In the genomic region with DNA sequence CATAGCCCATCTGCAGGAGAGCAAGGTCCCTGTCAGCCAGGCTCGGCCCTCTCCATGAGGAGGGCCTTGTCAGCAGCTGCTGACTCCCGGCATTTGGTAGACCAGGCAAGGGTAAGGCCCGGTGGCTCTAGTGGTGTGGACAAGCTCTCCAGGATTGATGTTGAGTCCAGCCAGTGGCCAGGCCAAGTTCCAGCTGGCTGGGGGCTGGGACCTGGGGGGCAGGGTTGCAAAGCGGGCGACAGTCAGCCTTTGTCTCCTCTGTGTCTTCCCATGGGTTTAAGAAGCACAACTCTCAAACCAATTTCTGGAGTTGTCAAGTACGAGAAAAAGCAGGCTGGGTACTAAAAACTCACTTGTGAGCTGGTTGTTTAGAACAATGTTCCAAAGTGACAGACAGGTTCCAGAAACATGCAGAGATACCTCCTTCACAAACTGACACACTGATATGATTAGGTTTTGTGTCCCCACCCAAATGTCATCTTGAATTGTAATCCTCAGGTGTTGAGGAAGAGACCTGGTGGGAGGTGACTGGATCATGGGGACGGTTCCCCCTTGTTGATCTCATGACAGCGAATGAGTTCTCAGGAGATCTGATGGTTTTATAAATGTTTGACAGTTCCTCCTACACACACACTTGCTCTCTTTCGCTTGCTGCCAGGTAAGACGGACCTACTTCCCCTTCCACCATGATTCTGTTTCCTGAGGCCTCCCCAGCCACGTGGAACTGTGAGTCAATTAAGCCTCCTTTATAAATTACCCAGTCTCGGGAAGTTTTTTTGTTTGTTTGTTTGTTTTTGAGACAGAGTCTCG, we compare ENCODE assay signal across 13 cellular contexts. TPM values are rescaled to one million over a fixed set of nuclear protein-coding genes. Genes with fewer than 3 reads are reported as not detected.
"Had no signal": no experiment of that assay in that cellular context is flagged by ENCODE, and none has a peak within 500 bp of the region (broad histone marks: within the 10 kb centered on the region; RNA-seq: fewer than 3 reads in every experiment).

No MANE protein-coding gene starts in this region.

- ATAC-seq: effector memory CD8-positive, alpha-beta T cell; right lobe of liver; stimulated activated naive CD8-positive, alpha-beta T cell treated with anti-CD3 and anti-CD28 coated beads, Interleukin-15, Interleukin-2, amounts not matched to agents 100 U/mL and 50 U/mL, for 24 hours had no signal

- H3K27ac ChIP-seq: right lobe of liver, WERI-Rb-1 had no signal

- H3K27me3 Mint-ChIP-seq: activated naive CD4-positive, alpha-beta T cell treated with anti-CD3 and anti-CD28 coated beads, Interleukin-2, amount 50 U/mL, for 24 hours; effector memory CD8-positive, alpha-beta T cell; progenitor cell of endocrine pancreas had no signal

- H3K36me3 Mint-ChIP-seq: activated naive CD4-positive, alpha-beta T cell treated with anti-CD3 and anti-CD28 coated beads, Interleukin-2, amount 50 U/mL, for 24 hours had no signal

- H3K4me1 Mint-ChIP-seq: activated naive CD4-positive, alpha-beta T cell treated with anti-CD3 and anti-CD28 coated beads, Interleukin-2, amount 50 U/mL, for 24 hours had no signal

- H3K4me3 Mint-ChIP-seq: activated naive CD4-positive, alpha-beta T cell treated with anti-CD3 and anti-CD28 coated beads, Interleukin-2, amount 50 U/mL, for 24 hours; effector memory CD8-positive, alpha-beta T cell had no signal

- H3K9me3 Mint-ChIP-seq: activated naive CD4-positive, alpha-beta T cell treated with anti-CD3 and anti-CD28 coated beads, Interleukin-2, amount 50 U/mL, for 24 hours; effector memory CD8-positive, alpha-beta T cell had no signal

- H3K4me3 ChIP-seq: right lobe of liver had no signal

- H3K4me1 ChIP-seq: right lobe of liver had no signal

- H3K9me3 ChIP-seq: right lobe of liver had no signal

- H3K27me3 ChIP-seq: right lobe of liver had no signal

- DNase-seq: activated CD4-positive, alpha-beta T cell treated with anti-CD3 and anti-CD28 coated beads for 4 hours; activated CD8-positive, alpha-beta memory T cell treated with anti-CD3 and anti-CD28 coated beads for 24 hours; central memory CD4-positive, alpha-beta T cell; cortex of kidney; effector memory CD8-positive, alpha-beta T cell; erythroblast; mammary epithelial cell; right lobe of liver; stimulated activated CD4-positive, alpha-beta T cell treated with anti-CD3 and anti-CD28 coated beads, Interleukin-2, amount 100 ng/mL, for 24 hours; stimulated activated naive CD8-positive, alpha-beta T cell treated with anti-CD3 and anti-CD28 coated beads, Interleukin-15, Interleukin-2, amounts not matched to agents 100 U/mL and 50 U/mL, for 24 hours; WERI-Rb-1 had no signal

RNA-seq across cellular contexts. Expression of a gene that starts 52.3 kb away (rescaled TPM):
- total RNA-seq: mammary epithelial cell had no signal
- polyA plus RNA-seq: mammary epithelial cell had no signal
